Comparison of ENCODE assay signal across 8 cellular contexts in genomic region chr4:1248262-1249147, GRCh38. TPM values are rescaled to one million over a fixed set of nuclear protein-coding genes. Genes with fewer than 3 reads are reported as not detected.
DNase-seq lines count a peak whose midpoint lies in the region; ATAC-seq and TF ChIP-seq lines count a peak whose summit lies in the region.

TSS of gene CTBP1 (minus strand) at chr4:1249130. CDS start at chr4:1241331, 7,799 bp downstream.

- in situ Hi-C loops in SK-MEL-5 (cut with HindIII; ENCODE audit: low pct_unique_long_range_greater_than_20kb, low sequenced_read_pairs) = no loop called here

- H3K36me3 ChIP-seq in gastroesophageal sphincter = peaks cover 0 to 11% of the 10 kb centered on the region in 2 donors

- H3K27ac ChIP-seq in gastroesophageal sphincter = peak within 1 kb of the TSS; percentile 93 to 99 (median 98)

- DNase-seq in GF-D8 (lab: John Stamatoyannopoulos, UW) (peak; percentile 51), H4 (ENCODE audit: low spot score) (peak; percentile 73), LNCaP clone FGC (ENCODE audit: low read depth) (no peak), SK-MEL-5 (ENCODE audit: low read depth, low spot score) (peak; percentile 70), nucleus accumbens (lab: John Stamatoyannopoulos, UW) (peak in 47 of 56 donors; percentile 39 to 93 (median 79)), superior temporal gyrus (ENCODE audit: extremely low spot score) (peak; percentile 74)
- peak; percentile 81 for DNase-seq in activated naive CD4-positive, alpha-beta T cell treated with Interleukin-2 at 50 U/mL for 16 hours

- peak; percentile 64 to 65 for TF ChIP-seq POLR2A in gastroesophageal sphincter (IDR thresholded peaks at IDR 0.05)

- no peak for TF ChIP-seq EP300 in gastroesophageal sphincter (IDR thresholded peaks at IDR 0.05)

- WGBS in gastroesophageal sphincter (ENCODE audit: low coverage in 1 of 2), 2 donors = 0% methylated on average over 5 of the region's 160 CpGs; no CpG with 5 or more reads in 1 of the 2 donors

- H3K4me3 ChIP-seq in LNCaP clone FGC (ENCODE audit: low read depth, low read length) (peak within 1 kb of the TSS; percentile 85), gastroesophageal sphincter (peak within 1 kb of the TSS; percentile 78 to 95)

- peaks cover 9 to 72% (median 53%) of the 10 kb centered on the region in 3 donors for H3K4me1 ChIP-seq in gastroesophageal sphincter

- peak; percentile 76 for ATAC-seq in gastroesophageal sphincter

- TF ChIP-seq CTCF in LNCaP clone FGC (IDR thresholded peaks at IDR 0.05; ENCODE audit: control insufficient read depth, extremely low read depth, insufficient read depth) (no peak), gastroesophageal sphincter (IDR thresholded peaks at IDR 0.05) (no peak)

- no peaks in the 10 kb centered on the region for H3K9me3 ChIP-seq in gastroesophageal sphincter

- H3K27me3 ChIP-seq in gastroesophageal sphincter = no peaks in the 10 kb centered on the region

RNA-seq across cellular contexts. Expression of gene CTBP1, which starts in this region (rescaled TPM):
- 81.0 and 106 TPM in 2 replicates for total RNA-seq in H4 (2014; rRNA removed; shearing (Covaris generic))
- total RNA-seq in SK-MEL-5 (2014; rRNA removed; shearing (Covaris generic)) = 87.3 and 88.6 TPM in 2 replicates
- 193 and 197 TPM in 2 replicates for polyA plus RNA-seq in SK-MEL-5 (2015; cell fraction: cytosol; rRNA removed)
- polyA plus RNA-seq in SK-MEL-5 (2015; cell fraction: nucleus; rRNA removed) = 238 and 269 TPM in 2 replicates
- 100 to 1,000 TPM; 126 to 271 (median 164) TPM for total RNA-seq in gastroesophageal sphincter
